ENCODE assay signal across 10 cellular contexts in genomic region chr9:96784021-96784420, GRCh38.
"Had no signal": no experiment of that assay in that cellular context is flagged by ENCODE, and none has a peak within 500 bp of the region (broad histone marks: within the 10 kb centered on the region; RNA-seq: fewer than 3 reads in every experiment).

No MANE protein-coding gene starts in this region.

- H3K36me3 ChIP-seq: HAP-1 had no signal

- H3K4me3 ChIP-seq: GM23248, GM23338, HAP-1 had no signal

- H2AFZ ChIP-seq: GM23248, GM23338 had no signal

- DNase-seq: GM23248, GOT3, H7, H9, HCEC 1CT, HFFc6 had no signal

- H3K4me1 ChIP-seq: HAP-1 had no signal

- H3K27ac ChIP-seq: GM23248 had no signal

- ATAC-seq: GM23338, HCT116 had no signal

- H3K27ac Mint-ChIP-seq: GM23338, H9, HFFc6 had no signal

- H3K9ac ChIP-seq: GM23248 had no signal

- FAIRE-seq: H1 had no signal

- H3K4me3 Mint-ChIP-seq: GM23338, H9, HFFc6 had no signal

- H3K4me2 ChIP-seq: GM23338 had no signal
